19 cellular contexts compared by ENCODE assay signal in genomic region chr5:1034986-1035385, GRCh38. TPM values are rescaled to one million over a fixed set of nuclear protein-coding genes. Genes with fewer than 3 reads are reported as not detected.
DNase-seq lines count a peak whose midpoint lies in the region; FAIRE-seq and TF ChIP-seq lines count a peak whose summit lies in the region.
"Had no signal": no experiment of that assay in that cellular context is flagged by ENCODE, and none has a peak within 500 bp of the region (broad histone marks: within the 10 kb centered on the region; RNA-seq: fewer than 3 reads in every experiment).

No MANE protein-coding gene starts in this region.

- FAIRE-seq in HTR-8/SVneo (lab: Jason Lieb, UNC) (peak; percentile 91), urothelium cell line (lab: Jason Lieb, UNC) (peak; percentile 78)
- FAIRE-seq: A204.1, G401.6 had no signal

- H3K9me3 ChIP-seq in HEK293 (ENCODE audit: control insufficient read depth, insufficient read depth, low read depth, low read length) = no peaks in the 10 kb centered on the region
- H3K9me3 ChIP-seq in esophagus squamous epithelium = no peaks in the 10 kb centered on the region

- no peak for TF ChIP-seq POLR2A in esophagus squamous epithelium (IDR thresholded peaks at IDR 0.05)

- no peak for TF ChIP-seq CTCF in HEK293 (tag by site-specific recombination; IDR thresholded peaks at IDR 0.05)
- no peak for TF ChIP-seq CTCF in endothelial cell (IDR thresholded peaks at IDR 0.05; ENCODE audit: unreplicated experiment)
- no peak for TF ChIP-seq CTCF in esophagus squamous epithelium (IDR thresholded peaks at IDR 0.05)

- 81 to 96% methylated on average over 2 of the region's 2 CpGs for WGBS in esophagus squamous epithelium, 2 donors

- DNase-seq in HTR-8/SVneo (ENCODE audit: insufficient read length, low spot score) (no peak), endothelial cell (ENCODE audit: low spot score) (no peak), urothelium cell line (ENCODE audit: low spot score) (no peak), esophagus squamous epithelium (lab: John Stamatoyannopoulos, UW) (no peak), amniotic stem cell (lab: John Stamatoyannopoulos, UW) (no peak)
- DNase-seq in activated T-cell treated with anti-CD3 and anti-CD28 coated beads, Interleukin-2, amount 50 U/mL, for 24 hours = no peak
- DNase-seq: ACHN; C1 segment of cervical spinal cord; CD4-positive, CD25-positive, alpha-beta regulatory T cell; COR-L47; DMS 273 treated with DMSO at 0.1 percent for 48 hours; GOT3; KG1 had no signal

- H3K9me3 Mint-ChIP-seq in endothelial cell (ENCODE audit: unreplicated experiment) = no peaks in the 10 kb centered on the region
- H3K9me3 Mint-ChIP-seq in activated T-cell treated with anti-CD3 and anti-CD28 coated beads, Interleukin-2, amount 50 U/mL, for 24 hours = no peaks in the 10 kb centered on the region
- H3K9me3 Mint-ChIP-seq: CD8-positive, alpha-beta memory T cell; IgD-negative memory B cell had no signal

- intact Hi-C loops in esophagus squamous epithelium (cut with DNase I) = no loop called here

- no peaks in the 10 kb centered on the region for H3K4me1 Mint-ChIP-seq in endothelial cell (ENCODE audit: unreplicated experiment)
- H3K4me1 Mint-ChIP-seq in activated T-cell treated with anti-CD3 and anti-CD28 coated beads, Interleukin-2, amount 50 U/mL, for 24 hours (ENCODE audit: low read depth) = no peaks in the 10 kb centered on the region

- H3K36me3 Mint-ChIP-seq in endothelial cell (ENCODE audit: low read depth, unreplicated experiment) = peaks cover 4% of the 10 kb centered on the region
- no peaks in the 10 kb centered on the region for H3K36me3 Mint-ChIP-seq in activated T-cell treated with anti-CD3 and anti-CD28 coated beads, Interleukin-2, amount 50 U/mL, for 24 hours (ENCODE audit: low read depth)
- H3K36me3 Mint-ChIP-seq: CD4-positive, CD25-positive, alpha-beta regulatory T cell had no signal

- H3K27me3 Mint-ChIP-seq in endothelial cell (ENCODE audit: unreplicated experiment) = peaks cover 9% of the 10 kb centered on the region
- no peaks in the 10 kb centered on the region for H3K27me3 Mint-ChIP-seq in activated T-cell treated with anti-CD3 and anti-CD28 coated beads, Interleukin-2, amount 50 U/mL, for 24 hours
- H3K27me3 Mint-ChIP-seq: CD4-positive, CD25-positive, alpha-beta regulatory T cell had no signal

- H3K27ac ChIP-seq in HEK293 (ENCODE audit: extremely low read depth, low read depth, low read length) (no peak overlapping the region), esophagus squamous epithelium (no peak overlapping the region)

- CTCF ChIA-PET in HEK293 (lab: Yijun Ruan, JAX) = interaction anchor here (0.7 kb wide), 1 partner anchor 204 kb away, joined by 3 read pairs; no protein-coding TSS in a partner anchor

- peak overlapping the region; percentile 59 for H3K4me3 Mint-ChIP-seq in endothelial cell (ENCODE audit: unreplicated experiment)
- no peak overlapping the region for H3K4me3 Mint-ChIP-seq in activated T-cell treated with anti-CD3 and anti-CD28 coated beads, Interleukin-2, amount 50 U/mL, for 24 hours
- H3K4me3 Mint-ChIP-seq: CD4-positive, CD25-positive, alpha-beta regulatory T cell; CD8-positive, alpha-beta memory T cell; IgD-negative memory B cell had no signal

- POLR2A ChIA-PET in HEK293 (lab: Yijun Ruan, JAX) = no interaction called here

- H3K27me3 ChIP-seq in esophagus squamous epithelium = peaks cover 0 to 27% (median 0%) of the 10 kb centered on the region in 4 donors
- H3K27me3 ChIP-seq: BE2C had no signal

- peak overlapping the region; percentile 49 for H3K27ac Mint-ChIP-seq in endothelial cell (ENCODE audit: unreplicated experiment)
- H3K27ac Mint-ChIP-seq in activated T-cell treated with anti-CD3 and anti-CD28 coated beads, Interleukin-2, amount 50 U/mL, for 24 hours = no peak overlapping the region
- H3K27ac Mint-ChIP-seq: CD4-positive, CD25-positive, alpha-beta regulatory T cell; IgD-negative memory B cell had no signal

- H3K4me3 ChIP-seq in HEK293 (ENCODE audit: low read depth, low read length) = no peak overlapping the region
- H3K4me3 ChIP-seq in esophagus squamous epithelium = no peak overlapping the region

- H3K36me3 ChIP-seq in HEK293 (ENCODE audit: control insufficient read depth in 2 of 2, insufficient read depth in 1 of 2, low read length in 2 of 2) = peaks cover 0 to 21% of the 10 kb centered on the region in 2 experiments; a peak in 1 of 3 replicates
- H3K36me3 ChIP-seq in esophagus squamous epithelium = no peaks in the 10 kb centered on the region
- H3K36me3 ChIP-seq: BE2C had no signal

- H3K4me1 ChIP-seq in HEK293 (ENCODE audit: control insufficient read depth, insufficient read depth, low read length) (no peaks in the 10 kb centered on the region), esophagus squamous epithelium (no peaks in the 10 kb centered on the region)
- H3K4me1 ChIP-seq: BE2C had no signal

TF ChIP-seq in HEK293, 187 proteins besides CTCF, POLR2A, EP300 and RAD21 (continues in another document):
- TF ChIP-seq ZNF549 (tag by site-specific recombination; IDR thresholded peaks at IDR 0.05) (no peak), ZNF639 (tag by site-specific recombination; IDR thresholded peaks at IDR 0.05) (no peak), PRDM1 (tag by site-specific recombination; IDR thresholded peaks at IDR 0.05) (peak; percentile 49; the same call in 1 of the 2 replicates), ZNF837 (tag by site-specific recombination; IDR thresholded peaks at IDR 0.05) (no peak), ZNF600 (tag by site-specific recombination; IDR thresholded peaks at IDR 0.05) (no peak), ZNF24 (tag by site-specific recombination; IDR thresholded peaks at IDR 0.05) (peak; percentile 99), ZNF510 (tag by site-specific recombination; IDR thresholded peaks at IDR 0.05; ENCODE audit: insufficient replicate concordance) (no peak), EGR2 (tag by site-specific recombination; IDR thresholded peaks at IDR 0.05; ENCODE audit: low read depth) (peak; percentile 19; the same call in 1 of the 2 replicates), ZNF791 (tag by site-specific recombination; IDR thresholded peaks at IDR 0.05) (no peak), SP2 (tag by site-specific recombination; IDR thresholded peaks at IDR 0.05) (no peak), ZSCAN30 (tag by site-specific recombination; IDR thresholded peaks at IDR 0.05) (no peak), MYNN (tag by site-specific recombination; IDR thresholded peaks at IDR 0.05; ENCODE audit: borderline replicate concordance) (no peak), HOXA7 (CRISPR knock-in tag; IDR thresholded peaks at IDR 0.05; ENCODE audit: borderline replicate concordance) (no peak), GFI1B (tag by site-specific recombination; IDR thresholded peaks at IDR 0.05) (no peak), IKZF3 (tag by site-specific recombination; IDR thresholded peaks at IDR 0.05) (no peak), ZNF366 (tag by site-specific recombination; conservative IDR thresholded peaks at IDR 0.05) (peak; percentile 89)
- TF ChIP-seq, protein P1, sequence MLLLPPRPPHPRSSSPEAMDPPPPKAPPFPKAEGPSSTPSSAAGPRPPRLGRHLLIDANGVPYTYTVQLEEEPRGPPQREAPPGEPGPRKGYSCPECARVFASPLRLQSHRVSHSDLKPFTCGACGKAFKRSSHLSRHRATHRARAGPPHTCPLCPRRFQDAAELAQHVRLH (tag by site-specific recombination; IDR thresholded peaks at IDR 0.05) = no peak
- TF ChIP-seq, protein P2, sequence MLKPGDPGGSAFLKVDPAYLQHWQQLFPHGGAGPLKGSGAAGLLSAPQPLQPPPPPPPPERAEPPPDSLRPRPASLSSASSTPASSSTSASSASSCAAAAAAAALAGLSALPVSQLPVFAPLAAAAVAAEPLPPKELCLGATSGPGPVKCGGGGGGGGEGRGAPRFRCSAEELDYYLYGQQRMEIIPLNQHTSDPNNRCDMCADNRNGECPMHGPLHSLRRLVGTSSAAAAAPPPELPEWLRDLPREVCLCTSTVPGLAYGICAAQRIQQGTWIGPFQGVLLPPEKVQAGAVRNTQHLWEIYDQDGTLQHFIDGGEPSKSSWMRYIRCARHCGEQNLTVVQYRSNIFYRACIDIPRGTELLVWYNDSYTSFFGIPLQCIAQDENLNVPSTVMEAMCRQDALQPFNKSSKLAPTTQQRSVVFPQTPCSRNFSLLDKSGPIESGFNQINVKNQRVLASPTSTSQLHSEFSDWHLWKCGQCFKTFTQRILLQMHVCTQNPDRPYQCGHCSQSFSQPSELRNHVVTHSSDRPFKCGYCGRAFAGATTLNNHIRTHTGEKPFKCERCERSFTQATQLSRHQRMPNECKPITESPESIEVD (tag by site-specific recombination; IDR thresholded peaks at IDR 0.05) = no peak
- TF ChIP-seq, protein P3, sequence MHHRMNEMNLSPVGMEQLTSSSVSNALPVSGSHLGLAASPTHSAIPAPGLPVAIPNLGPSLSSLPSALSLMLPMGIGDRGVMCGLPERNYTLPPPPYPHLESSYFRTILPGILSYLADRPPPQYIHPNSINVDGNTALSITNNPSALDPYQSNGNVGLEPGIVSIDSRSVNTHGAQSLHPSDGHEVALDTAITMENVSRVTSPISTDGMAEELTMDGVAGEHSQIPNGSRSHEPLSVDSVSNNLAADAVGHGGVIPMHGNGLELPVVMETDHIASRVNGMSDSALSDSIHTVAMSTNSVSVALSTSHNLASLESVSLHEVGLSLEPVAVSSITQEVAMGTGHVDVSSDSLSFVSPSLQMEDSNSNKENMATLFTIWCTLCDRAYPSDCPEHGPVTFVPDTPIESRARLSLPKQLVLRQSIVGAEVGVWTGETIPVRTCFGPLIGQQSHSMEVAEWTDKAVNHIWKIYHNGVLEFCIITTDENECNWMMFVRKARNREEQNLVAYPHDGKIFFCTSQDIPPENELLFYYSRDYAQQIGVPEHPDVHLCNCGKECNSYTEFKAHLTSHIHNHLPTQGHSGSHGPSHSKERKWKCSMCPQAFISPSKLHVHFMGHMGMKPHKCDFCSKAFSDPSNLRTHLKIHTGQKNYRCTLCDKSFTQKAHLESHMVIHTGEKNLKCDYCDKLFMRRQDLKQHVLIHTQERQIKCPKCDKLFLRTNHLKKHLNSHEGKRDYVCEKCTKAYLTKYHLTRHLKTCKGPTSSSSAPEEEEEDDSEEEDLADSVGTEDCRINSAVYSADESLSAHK (tag by site-specific recombination; IDR thresholded peaks at IDR 0.05) = no peak

RNA-seq across cellular contexts. Expression of gene NKD2, which starts 26.4 kb away (rescaled TPM):
- 1.8 TPM for total RNA-seq in endothelial cell (ENCODE audit: unreplicated experiment)
- total RNA-seq in esophagus squamous epithelium = 10 to 100 TPM in 1 of 4 donors, 1 to 10 TPM in 3; 1.2 to 11.3 (median 1.5) TPM
- total RNA-seq: CD4-positive, CD25-positive, alpha-beta regulatory T cell had no signal
